ENCODE assay signal across 12 cellular contexts in genomic region chr22:42217019-42217751, GRCh38. TPM values are rescaled to one million over a fixed set of nuclear protein-coding genes. Genes with fewer than 3 reads are reported as not detected.
DNase-seq lines count a peak whose midpoint lies in the region; ATAC-seq and TF ChIP-seq lines count a peak whose summit lies in the region.
"Had no signal": no experiment of that assay in that cellular context is flagged by ENCODE, and none has a peak within 500 bp of the region (broad histone marks: within the 10 kb centered on the region; RNA-seq: fewer than 3 reads in every experiment).

No MANE protein-coding gene starts in this region.

- H3K27me3 Mint-ChIP-seq in activated CD8-positive, alpha-beta T cell treated with anti-CD3 and anti-CD28 coated beads, Interleukin-2, amount 10 ng/mL, durations not matched to agents 7 days and 5 days (ENCODE audit: low read depth), result no peaks in the 10 kb centered on the region
- H3K27me3 Mint-ChIP-seq in type B pancreatic cell, result no peaks in the 10 kb centered on the region

- no peak for TF ChIP-seq CTCF in type B pancreatic cell (conservative IDR thresholded peaks at IDR 0.05)

- peaks cover 21% of the 10 kb centered on the region for H3K36me3 Mint-ChIP-seq in activated CD8-positive, alpha-beta T cell treated with anti-CD3 and anti-CD28 coated beads, Interleukin-2, amount 10 ng/mL, durations not matched to agents 7 days and 5 days (ENCODE audit: low read depth)
- peaks cover 10% of the 10 kb centered on the region for H3K36me3 Mint-ChIP-seq in type B pancreatic cell

- no peak overlapping the region for H3K4me3 Mint-ChIP-seq in activated CD8-positive, alpha-beta T cell treated with anti-CD3 and anti-CD28 coated beads, Interleukin-2, amount 10 ng/mL, durations not matched to agents 7 days and 5 days
- H3K4me3 Mint-ChIP-seq in type B pancreatic cell, result no peak overlapping the region

- no peak for ATAC-seq in activated CD8-positive, alpha-beta T cell treated with anti-CD3 and anti-CD28 coated beads, Interleukin-2, amount 10 ng/mL, durations not matched to agents 7 days and 5 days
- ATAC-seq in GM21381 (IDR thresholded peaks at IDR 0.05; ENCODE audit: unreplicated experiment) (no peak), GM19455 (IDR thresholded peaks at IDR 0.05; ENCODE audit: unreplicated experiment) (no peak)

- H3K9me3 Mint-ChIP-seq in activated CD8-positive, alpha-beta T cell treated with anti-CD3 and anti-CD28 coated beads, Interleukin-2, amount 10 ng/mL, durations not matched to agents 7 days and 5 days (ENCODE audit: insufficient read depth), result no peaks in the 10 kb centered on the region
- no peaks in the 10 kb centered on the region for H3K9me3 Mint-ChIP-seq in type B pancreatic cell

- peak; percentile 35 for DNase-seq in stimulated activated CD4-positive, alpha-beta T cell treated with anti-CD3 and anti-CD28 coated beads, Interleukin-1b, Interleukin-23, amount 100 ng/mL, for 48 hours
- DNase-seq in stimulated activated CD4-positive, alpha-beta T cell treated with anti-CD3 and anti-CD28 coated beads, Interleukin-2, amount 100 ng/mL, for 48 hours, result no peak
- DNase-seq in activated CD8-positive, alpha-beta T cell treated with anti-CD3 and anti-CD28 coated beads, Interleukin-2, amount 10 ng/mL, durations not matched to agents 7 days and 5 days, result no peak
- DNase-seq in iris pigment epithelial cell (ENCODE audit: low read depth) (peak; percentile 44), type B pancreatic cell (ENCODE audit: extremely low spot score, unreplicated experiment) (no peak), iPS-NIHi7 (ENCODE audit: extremely low spot score) (no peak)
- DNase-seq: NCI-H1436, NCI-H774, Right ventricle myocardium superior, uterus had no signal

- peak overlapping the region; percentile 50 for H3K27ac Mint-ChIP-seq in activated CD8-positive, alpha-beta T cell treated with anti-CD3 and anti-CD28 coated beads, Interleukin-2, amount 10 ng/mL, durations not matched to agents 7 days and 5 days
- H3K27ac Mint-ChIP-seq in type B pancreatic cell, result peak overlapping the region; percentile 3

- POLR2A ChIA-PET in activated CD8-positive, alpha-beta T cell treated with anti-CD3 and anti-CD28 coated beads, Interleukin-2, amount 10 ng/mL, durations not matched to agents 7 days and 5 days (lab: Charles Lee), result interaction anchor here (1.6 kb wide), 1 partner anchor 14 kb away, joined by 3 read pairs; no protein-coding TSS in a partner anchor

- CTCF ChIA-PET in activated CD8-positive, alpha-beta T cell treated with anti-CD3 and anti-CD28 coated beads, Interleukin-2, amount 10 ng/mL, durations not matched to agents 7 days and 5 days (lab: Charles Lee), result interaction anchor here (0.8 to 1.7 kb wide), 6 partner anchors 15 to 126 kb away, joined by 3 to 6 read pairs (median 4); no protein-coding TSS in a partner anchor

- H3K4me1 Mint-ChIP-seq in activated CD8-positive, alpha-beta T cell treated with anti-CD3 and anti-CD28 coated beads, Interleukin-2, amount 10 ng/mL, durations not matched to agents 7 days and 5 days (ENCODE audit: low read depth), result peaks cover 31% of the 10 kb centered on the region
- peaks cover 33% of the 10 kb centered on the region for H3K4me1 Mint-ChIP-seq in type B pancreatic cell (ENCODE audit: unreplicated experiment)

RNA-seq across cellular contexts. Expression of gene TCF20, which starts 53.3 kb away (rescaled TPM):
- total RNA-seq in activated CD8-positive, alpha-beta T cell treated with anti-CD3 and anti-CD28 coated beads, Interleukin-2, amount 10 ng/mL, durations not matched to agents 7 days and 5 days, result 10 to 100 TPM; 75.9 to 80.5 TPM
- total RNA-seq in type B pancreatic cell (ENCODE audit: low replicate concordance), result 56.5 and 65.1 TPM in 2 replicates

Comparison
In these comparisons a context has a peak if more than half of its experiments do, and no peak if none do; other contexts are left out.
1. DNase-seq: peak in stimulated activated CD4-positive, alpha-beta T cell treated with anti-CD3 and anti-CD28 coated beads, Interleukin-1b, Interleukin-23, amount 100 ng/mL, for 48 hours (single experiment) and iris pigment epithelial cell (single experiment); none in stimulated activated CD4-positive, alpha-beta T cell treated with anti-CD3 and anti-CD28 coated beads, Interleukin-2, amount 100 ng/mL, for 48 hours (0 of 2), activated CD8-positive, alpha-beta T cell treated with anti-CD3 and anti-CD28 coated beads, Interleukin-2, amount 10 ng/mL, durations not matched to agents 7 days and 5 days (single experiment), type B pancreatic cell (single experiment) and iPS-NIHi7 (single experiment).